In the genomic region with DNA sequence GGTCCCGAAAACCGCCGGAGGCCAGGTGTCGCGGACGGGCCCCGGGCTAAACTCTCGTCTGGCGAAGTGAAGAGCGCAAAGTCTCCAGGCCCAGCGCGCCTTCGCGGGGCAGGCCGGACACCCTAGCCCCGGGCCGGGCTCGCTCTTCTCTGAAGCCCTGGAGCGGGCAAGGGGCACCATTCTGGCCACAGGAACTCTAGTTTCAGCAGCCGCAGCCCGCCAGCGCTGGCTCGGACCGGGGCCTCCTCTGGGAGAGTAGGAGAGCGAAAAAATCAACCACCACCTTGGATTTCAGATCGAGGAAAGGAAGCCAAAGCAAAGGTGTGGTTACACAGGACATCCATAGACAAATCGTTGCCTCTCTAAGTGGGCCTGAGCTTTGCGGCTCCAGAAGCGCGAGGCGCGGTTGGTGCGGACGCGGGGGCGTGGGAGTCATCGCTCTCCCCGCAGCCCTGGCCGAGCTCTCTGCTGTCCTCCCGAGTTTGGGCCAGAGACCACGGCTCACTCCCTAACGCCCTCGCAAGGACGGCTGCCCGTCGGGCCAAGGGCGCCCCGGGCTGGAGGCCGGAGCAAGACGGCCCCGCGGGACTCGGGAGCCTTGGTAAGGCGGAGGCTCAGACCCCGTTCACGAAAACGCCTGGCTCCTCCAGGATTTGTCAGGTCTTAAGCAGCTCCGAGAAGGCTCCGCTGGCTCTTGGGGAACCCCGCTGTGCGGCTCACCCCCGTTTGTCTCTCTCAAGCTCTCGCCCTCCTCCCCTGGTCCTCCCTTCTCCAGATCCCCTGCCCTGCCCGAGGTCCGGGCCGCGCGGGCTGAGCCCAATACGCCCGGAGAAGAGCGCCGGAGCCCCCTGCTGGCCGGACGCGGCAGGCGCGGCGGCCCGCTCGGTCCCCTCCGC, we compare ENCODE assay signal across 9 cellular contexts.
DNase-seq lines count a peak whose midpoint lies in the region; ATAC-seq and TF ChIP-seq lines count a peak whose summit lies in the region.
"Had no signal": no experiment of that assay in that cellular context is flagged by ENCODE, and none has a peak within 500 bp of the region (broad histone marks: within the 10 kb centered on the region; RNA-seq: fewer than 3 reads in every experiment).

No MANE protein-coding gene starts in this region.

- no peak for TF ChIP-seq POLR2A in thyroid gland (IDR thresholded peaks at IDR 0.05)

- peaks cover 82% of the 10 kb centered on the region for H3K27me3 Mint-ChIP-seq in nephron (ENCODE audit: low read depth)

- POLR2A ChIA-PET in BJ (lab: Charles Lee) = no interaction called here

- 2 to 4% methylated on average over 40 to 59 of the region's 81 CpGs for WGBS in thyroid gland, 2 donors

- H3K4me1 Mint-ChIP-seq in nephron = peaks cover 16% of the 10 kb centered on the region

- peak overlapping the region; percentile 76 to 85 (median 84) for H3K4me3 Mint-ChIP-seq in nephron

- no peak overlapping the region for H3K27ac ChIP-seq in thyroid gland
- H3K27ac ChIP-seq: SK-N-MC had no signal

- peak overlapping the region in 1 of 3 experiments; percentile 5 for H3K27ac Mint-ChIP-seq in nephron

- CTCF ChIA-PET in BJ (lab: Yijun Ruan, JAX) = interaction anchor here (0.7 to 3.5 kb wide), 20 partner anchors 14 to 810 kb away, joined by 3 to 23 read pairs (median 4); no protein-coding TSS in a partner anchor

- H3K36me3 ChIP-seq in BJ (ENCODE audit: control insufficient read depth, insufficient read depth, low read length) (no peaks in the 10 kb centered on the region), thyroid gland (no peaks in the 10 kb centered on the region)

- intact Hi-C loops in thyroid gland (cut with DNase I) = loop anchor here (10.0 kb wide), 1 partner anchor 1089 kb away; no protein-coding TSS in a partner anchor

- TF ChIP-seq CTCF in BJ (IDR thresholded peaks at IDR 0.05; ENCODE audit: insufficient read depth, low read depth, low read length) (peak; percentile 53), foreskin fibroblast (IDR thresholded peaks at IDR 0.05; ENCODE audit: low read depth, low read length) (peak; percentile 64), nephron (IDR thresholded peaks at IDR 0.05; ENCODE audit: unreplicated experiment in 3 of 3) (peak; percentile 87 to 98 (median 96)), thyroid gland (IDR thresholded peaks at IDR 0.05) (peak; percentile 16 to 96 (median 69))

- H3K27me3 ChIP-seq in BJ (ENCODE audit: control insufficient read depth, insufficient read depth, low read length) (no peaks in the 10 kb centered on the region), thyroid gland (peaks cover 11% of the 10 kb centered on the region)

- ATAC-seq in GM19023 (IDR thresholded peaks at IDR 0.05; ENCODE audit: unreplicated experiment) (peak; percentile 97), HG03135 (IDR thresholded peaks at IDR 0.05; ENCODE audit: unreplicated experiment) (peak; percentile 93)

- peak overlapping the region; percentile 45 for H3K4me3 ChIP-seq in BJ (ENCODE audit: low read depth, low read length)
- H3K4me3 ChIP-seq in foreskin fibroblast (ENCODE audit: low read depth in 1 of 2, low read length in 2 of 2) = peak overlapping the region; percentile 49 to 55
- peak overlapping the region in 2 of 3 donors; percentile 7 to 23 for H3K4me3 ChIP-seq in thyroid gland (replicated peaks in 1 of 3)
- H3K4me3 ChIP-seq: SK-N-MC had no signal

- no peaks in the 10 kb centered on the region for H3K36me3 Mint-ChIP-seq in nephron (ENCODE audit: low read depth)

- DNase-seq in BJ (ENCODE audit: low read depth) (no peak), NCI-H748 treated with DMSO at 0.1 percent for 48 hours (lab: John Stamatoyannopoulos, UW) (peak; percentile 50), foreskin fibroblast (peak; percentile 66 to 88), thyroid gland (peak; percentile 35 to 54)
- peak; percentile 38 for DNase-seq in activated T-helper 9 cell treated with anti-CD3 and anti-CD28 coated beads, Interleukin-2, amount 50 U/mL, for 16 hours (ENCODE audit: low read depth)

- peaks cover 6 to 13% of the 10 kb centered on the region in 2 donors for H3K4me1 ChIP-seq in thyroid gland

- no peaks in the 10 kb centered on the region for H3K9me3 Mint-ChIP-seq in nephron

- no peaks in the 10 kb centered on the region for H3K9me3 ChIP-seq in thyroid gland
